ENCODE assay signal across 1 cellular context in genomic region chr12:121241203-121241970, GRCh38.
TF ChIP-seq lines count a peak whose summit lies in the region.

No MANE protein-coding gene starts in this region.

TF ChIP-seq in GM23338, 12 proteins besides CTCF, POLR2A, EP300 and RAD21 (continued from another document):
- TF ChIP-seq ZNF462 (CRISPR knock-in tag; IDR thresholded peaks at IDR 0.05) (no peak), EZH2phosphoT487 (IDR thresholded peaks at IDR 0.05; ENCODE audit: unreplicated experiment) (no peak), STAT1 (IDR thresholded peaks at IDR 0.05; ENCODE audit: unreplicated experiment) (no peak), JUNB (IDR thresholded peaks at IDR 0.05; ENCODE audit: unreplicated experiment) (no peak), ETS1 (IDR thresholded peaks at IDR 0.05) (no peak), POLR2AphosphoS5 (IDR thresholded peaks at IDR 0.05; ENCODE audit: low read depth) (no peak)
TF ChIP-seq in GM23338: peak in this region for 0.
